ENCODE assay signal across 16 cellular contexts in the genomic region with DNA sequence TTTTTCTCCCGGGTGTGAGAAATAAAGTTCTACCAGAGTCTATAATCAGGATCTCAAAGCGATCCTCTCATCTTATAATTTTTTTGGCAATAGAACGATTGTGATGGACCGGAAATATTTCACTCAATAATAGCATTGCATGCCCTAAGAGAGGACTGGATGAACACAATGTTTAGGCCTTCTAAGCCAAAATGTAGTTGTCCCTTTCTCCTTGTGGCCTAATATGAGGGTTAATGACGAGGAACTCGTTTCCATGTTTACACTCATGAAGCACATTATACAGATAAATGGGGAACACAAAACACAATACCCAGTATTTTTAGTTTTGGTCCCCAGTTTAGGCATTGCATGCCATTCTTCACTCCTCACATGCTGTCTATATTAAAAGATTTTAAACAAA. TPM values are rescaled to one million over a fixed set of nuclear protein-coding genes. Genes with fewer than 3 reads are reported as not detected.
DNase-seq lines count a peak whose midpoint lies in the region; TF ChIP-seq lines count a peak whose summit lies in the region.
"Had no signal": no experiment of that assay in that cellular context is flagged by ENCODE, and none has a peak within 500 bp of the region (broad histone marks: within the 10 kb centered on the region; RNA-seq: fewer than 3 reads in every experiment).

No MANE protein-coding gene starts in this region.

- H3K4me3 ChIP-seq in SJSA1 (peak overlapping the region; percentile 66), fibroblast of mammary gland (ENCODE audit: control insufficient read depth, low read depth, low read length) (peak overlapping the region; percentile 48), skeletal muscle cell (ENCODE audit: low read depth, low read length) (peak overlapping the region; percentile 73), SJCRH30 (no peak overlapping the region)

- H3K9me3 ChIP-seq in SJSA1 (replicated peaks) = no peaks in the 10 kb centered on the region
- H3K9me3 ChIP-seq in SJCRH30 (replicated peaks) = no peaks in the 10 kb centered on the region; the same call in 1 of the 2 replicates
- H3K9me3 ChIP-seq: BE2C had no signal

- TF ChIP-seq CTCF in fibroblast of mammary gland (conservative IDR thresholded peaks at IDR 0.05; ENCODE audit: control insufficient read depth, insufficient read depth, low read depth, low read length) = no peak

- H3K27ac ChIP-seq in SJSA1 = peak overlapping the region; percentile 89
- no peak overlapping the region for H3K27ac ChIP-seq in SJCRH30

- DNase-seq in GM04503 (ENCODE audit: low read depth) (peak; percentile 60), SJSA1 (ENCODE audit: low read depth in 1 of 2, low spot score in 2 of 2) (peak in 1 of 2 experiments; percentile 72), fibroblast of mammary gland (ENCODE audit: low read depth) (no peak), skeletal muscle cell (ENCODE audit: low read depth) (no peak), SJCRH30 (no peak), ecto neural progenitor cell (ENCODE audit: low spot score) (no peak), SKM-1 treated with dmso at 0.1 percent for 144 hours (lab: John Stamatoyannopoulos, UW; ENCODE audit: unreplicated experiment) (no peak)
- DNase-seq: BE2C, DMS79 treated with DMSO at 0.1 percent for 48 hours, Kasumi-1, NCI-H1048, NCI-H1417 treated with DMSO at 0.1 percent for 48 hours, NCI-H187, NCI-H446, NCI-H526, OCI-M1 had no signal

- no peaks in the 10 kb centered on the region for H3K27me3 ChIP-seq in SJSA1 (replicated peaks)
- H3K27me3 ChIP-seq in SJCRH30 = no peaks in the 10 kb centered on the region

- H3K4me1 ChIP-seq in SJSA1 (replicated peaks) (peaks cover 40% of the 10 kb centered on the region), SJCRH30 (peaks cover 5% of the 10 kb centered on the region; the same call in 1 of the 2 replicates)
- H3K4me1 ChIP-seq: BE2C had no signal

- H3K36me3 ChIP-seq in SJSA1 (peaks cover 76% of the 10 kb centered on the region), SJCRH30 (peaks cover 78% of the 10 kb centered on the region)
- H3K36me3 ChIP-seq: BE2C had no signal

RNA-seq across cellular contexts. Expression of a gene that starts 5.9 kb away (rescaled TPM):
- total RNA-seq in SJSA1 (2014; rRNA removed; shearing (Covaris generic)) = 16.0 and 31.0 TPM in 2 replicates
- total RNA-seq in SJCRH30 (2014; rRNA removed; shearing (Covaris generic)) = 58.0 and 63.1 TPM in 2 replicates
